Comparison of ENCODE assay signal across 2 cellular contexts in the genomic region with DNA sequence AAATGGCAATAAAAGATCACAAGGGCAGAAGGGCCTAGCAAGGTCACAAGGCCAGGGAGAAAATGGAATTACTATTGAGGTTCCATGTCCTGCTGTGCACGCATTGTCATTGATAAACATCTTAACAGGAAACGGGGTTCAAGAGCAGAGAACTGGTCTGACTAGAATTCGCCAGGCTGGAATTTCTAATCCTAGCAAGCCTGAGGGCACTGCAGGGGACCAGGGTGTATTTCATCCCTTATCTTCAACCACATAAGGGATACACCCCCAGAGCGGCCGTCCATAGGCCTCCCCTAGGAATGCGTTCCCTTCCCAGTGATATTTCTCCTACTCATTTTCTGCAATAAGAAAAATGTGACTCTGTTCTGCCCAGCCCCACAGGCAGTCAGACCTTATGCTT.
TF ChIP-seq lines count a peak whose summit lies in the region.

No MANE protein-coding gene starts in this region.

TF ChIP-seq in GM23338, 12 proteins besides CTCF, POLR2A, EP300 and RAD21 (continued from another document):
- TF ChIP-seq, protein P1, sequence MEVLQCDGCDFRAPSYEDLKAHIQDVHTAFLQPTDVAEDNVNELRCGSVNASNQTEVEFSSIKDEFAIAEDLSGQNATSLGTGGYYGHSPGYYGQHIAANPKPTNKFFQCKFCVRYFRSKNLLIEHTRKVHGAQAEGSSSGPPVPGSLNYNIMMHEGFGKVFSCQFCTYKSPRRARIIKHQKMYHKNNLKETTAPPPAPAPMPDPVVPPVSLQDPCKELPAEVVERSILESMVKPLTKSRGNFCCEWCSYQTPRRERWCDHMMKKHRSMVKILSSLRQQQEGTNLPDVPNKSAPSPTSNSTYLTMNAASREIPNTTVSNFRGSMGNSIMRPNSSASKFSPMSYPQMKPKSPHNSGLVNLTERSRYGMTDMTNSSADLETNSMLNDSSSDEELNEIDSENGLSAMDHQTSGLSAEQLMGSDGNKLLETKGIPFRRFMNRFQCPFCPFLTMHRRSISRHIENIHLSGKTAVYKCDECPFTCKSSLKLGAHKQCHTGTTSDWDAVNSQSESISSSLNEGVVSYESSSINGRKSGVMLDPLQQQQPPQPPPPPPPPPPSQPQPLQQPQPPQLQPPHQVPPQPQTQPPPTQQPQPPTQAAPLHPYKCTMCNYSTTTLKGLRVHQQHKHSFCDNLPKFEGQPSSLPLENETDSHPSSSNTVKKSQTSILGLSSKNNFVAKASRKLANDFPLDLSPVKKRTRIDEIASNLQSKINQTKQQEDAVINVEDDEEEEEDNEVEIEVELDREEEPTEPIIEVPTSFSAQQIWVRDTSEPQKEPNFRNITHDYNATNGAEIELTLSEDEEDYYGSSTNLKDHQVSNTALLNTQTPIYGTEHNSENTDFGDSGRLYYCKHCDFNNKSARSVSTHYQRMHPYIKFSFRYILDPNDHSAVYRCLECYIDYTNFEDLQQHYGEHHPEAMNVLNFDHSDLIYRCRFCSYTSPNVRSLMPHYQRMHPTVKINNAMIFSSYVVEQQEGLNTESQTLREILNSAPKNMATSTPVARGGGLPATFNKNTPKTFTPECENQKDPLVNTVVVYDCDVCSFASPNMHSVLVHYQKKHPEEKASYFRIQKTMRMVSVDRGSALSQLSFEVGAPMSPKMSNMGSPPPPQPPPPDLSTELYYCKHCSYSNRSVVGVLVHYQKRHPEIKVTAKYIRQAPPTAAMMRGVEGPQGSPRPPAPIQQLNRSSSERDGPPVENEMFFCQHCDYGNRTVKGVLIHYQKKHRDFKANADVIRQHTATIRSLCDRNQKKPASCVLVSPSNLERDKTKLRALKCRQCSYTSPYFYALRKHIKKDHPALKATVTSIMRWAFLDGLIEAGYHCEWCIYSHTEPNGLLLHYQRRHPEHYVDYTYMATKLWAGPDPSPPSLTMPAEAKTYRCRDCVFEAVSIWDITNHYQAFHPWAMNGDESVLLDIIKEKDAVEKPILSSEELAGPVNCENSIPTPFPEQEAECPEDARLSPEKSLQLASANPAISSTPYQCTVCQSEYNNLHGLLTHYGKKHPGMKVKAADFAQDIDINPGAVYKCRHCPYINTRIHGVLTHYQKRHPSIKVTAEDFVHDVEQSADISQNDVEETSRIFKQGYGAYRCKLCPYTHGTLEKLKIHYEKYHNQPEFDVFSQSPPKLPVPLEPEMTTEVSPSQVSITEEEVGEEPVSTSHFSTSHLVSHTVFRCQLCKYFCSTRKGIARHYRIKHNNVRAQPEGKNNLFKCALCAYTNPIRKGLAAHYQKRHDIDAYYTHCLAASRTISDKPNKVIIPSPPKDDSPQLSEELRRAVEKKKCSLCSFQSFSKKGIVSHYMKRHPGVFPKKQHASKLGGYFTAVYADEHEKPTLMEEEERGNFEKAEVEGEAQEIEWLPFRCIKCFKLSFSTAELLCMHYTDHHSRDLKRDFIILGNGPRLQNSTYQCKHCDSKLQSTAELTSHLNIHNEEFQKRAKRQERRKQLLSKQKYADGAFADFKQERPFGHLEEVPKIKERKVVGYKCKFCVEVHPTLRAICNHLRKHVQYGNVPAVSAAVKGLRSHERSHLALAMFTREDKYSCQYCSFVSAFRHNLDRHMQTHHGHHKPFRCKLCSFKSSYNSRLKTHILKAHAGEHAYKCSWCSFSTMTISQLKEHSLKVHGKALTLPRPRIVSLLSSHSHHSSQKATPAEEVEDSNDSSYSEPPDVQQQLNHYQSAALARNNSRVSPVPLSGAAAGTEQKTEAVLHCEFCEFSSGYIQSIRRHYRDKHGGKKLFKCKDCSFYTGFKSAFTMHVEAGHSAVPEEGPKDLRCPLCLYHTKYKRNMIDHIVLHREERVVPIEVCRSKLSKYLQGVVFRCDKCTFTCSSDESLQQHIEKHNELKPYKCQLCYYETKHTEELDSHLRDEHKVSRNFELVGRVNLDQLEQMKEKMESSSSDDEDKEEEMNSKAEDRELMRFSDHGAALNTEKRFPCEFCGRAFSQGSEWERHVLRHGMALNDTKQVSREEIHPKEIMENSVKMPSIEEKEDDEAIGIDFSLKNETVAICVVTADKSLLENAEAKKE (CRISPR knock-in tag; IDR thresholded peaks at IDR 0.05) = no peak
TF ChIP-seq in GM23338: peak in this region for 0.

TF ChIP-seq in H1, 55 proteins besides CTCF, POLR2A, EP300 and RAD21 (continued from another document):
- TF ChIP-seq, protein P2, sequence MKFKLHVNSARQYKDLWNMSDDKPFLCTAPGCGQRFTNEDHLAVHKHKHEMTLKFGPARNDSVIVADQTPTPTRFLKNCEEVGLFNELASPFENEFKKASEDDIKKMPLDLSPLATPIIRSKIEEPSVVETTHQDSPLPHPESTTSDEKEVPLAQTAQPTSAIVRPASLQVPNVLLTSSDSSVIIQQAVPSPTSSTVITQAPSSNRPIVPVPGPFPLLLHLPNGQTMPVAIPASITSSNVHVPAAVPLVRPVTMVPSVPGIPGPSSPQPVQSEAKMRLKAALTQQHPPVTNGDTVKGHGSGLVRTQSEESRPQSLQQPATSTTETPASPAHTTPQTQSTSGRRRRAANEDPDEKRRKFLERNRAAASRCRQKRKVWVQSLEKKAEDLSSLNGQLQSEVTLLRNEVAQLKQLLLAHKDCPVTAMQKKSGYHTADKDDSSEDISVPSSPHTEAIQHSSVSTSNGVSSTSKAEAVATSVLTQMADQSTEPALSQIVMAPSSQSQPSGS (IDR thresholded peaks at IDR 0.05; ENCODE audit: low read length) = no peak
- TF ChIP-seq ZNF274 (IDR thresholded peaks at IDR 0.05; ENCODE audit: borderline replicate concordance, extremely low read depth, low read length) (no peak), NANOG (IDR thresholded peaks at IDR 0.05; ENCODE audit: insufficient read depth, low read depth, low read length, poor library complexity, severe bottlenecking) (no peak), SAP30 (IDR thresholded peaks at IDR 0.05; ENCODE audit: insufficient read depth, insufficient replicate concordance, low read length) (no peak), RFX5 (IDR thresholded peaks at IDR 0.05; ENCODE audit: borderline replicate concordance, low read depth, low read length) (no peak), FOSL1 (IDR thresholded peaks at IDR 0.05; ENCODE audit: insufficient read depth, low read depth, low read length) (no peak), TCF12 (IDR thresholded peaks at IDR 0.05; ENCODE audit: low read depth, low read length) (no peak), TBP (IDR thresholded peaks at IDR 0.05; ENCODE audit: low read depth, low read length) (no peak), SP4 (IDR thresholded peaks at IDR 0.05; ENCODE audit: low read length) (no peak), POLR2AphosphoS5 (IDR thresholded peaks at IDR 0.05; ENCODE audit: low read depth, low read length) (no peak), BACH1 (IDR thresholded peaks at IDR 0.05; ENCODE audit: low read length) (no peak)
